Comparison of ENCODE assay signal across 8 cellular contexts in genomic region chr2:196171248-196171871, GRCh38. TPM values are rescaled to one million over a fixed set of nuclear protein-coding genes. Genes with fewer than 3 reads are reported as not detected.
DNase-seq lines count a peak whose midpoint lies in the region; ATAC-seq, FAIRE-seq and TF ChIP-seq lines count a peak whose summit lies in the region.

Gene STK17B, minus strand, starts transcription at chr2:196171578. Its CDS starts 8,195 bp downstream, at chr2:196163383.

- TF ChIP-seq CTCF in A549 (IDR thresholded peaks at IDR 0.05) (no peak; the same call in 2 of the 3 replicates), WERI-Rb-1 (IDR thresholded peaks at IDR 0.05; ENCODE audit: low read depth, low read length) (no peak; the same call in 1 of the 2 replicates), breast epithelium (IDR thresholded peaks at IDR 0.05) (no peak)

- H3K27me3 ChIP-seq in WERI-Rb-1 (ENCODE audit: insufficient read depth, low read depth, severe bottlenecking) (no peaks in the 10 kb centered on the region), breast epithelium (no peaks in the 10 kb centered on the region), small intestine (ENCODE audit: control insufficient read depth in 2 of 2, insufficient read depth in 2 of 2, low read length in 2 of 2) (no peaks in the 10 kb centered on the region)

- 0% methylated on average over 3 of the region's 72 CpGs for WGBS in A549 (ENCODE audit: missing lambda C conversion rate)
- 0 to 1% (median 0%) methylated on average over 56 to 72 of the region's 72 CpGs for WGBS in small intestine, 3 donors

- intact Hi-C loops in breast epithelium (cut with DNase I; ENCODE audit: low total_unique reads): no loop called here

- DNase-seq in A549 (ENCODE audit: low read depth in 1 of 2, low spot score in 1 of 2) (peak; percentile 90 to 93), NCI-H2196 treated with DMSO at 0.1 percent for 48 hours (lab: John Stamatoyannopoulos, UW; ENCODE audit: unreplicated experiment) (peak; percentile 75), WERI-Rb-1 (peak; percentile 95), breast epithelium (ENCODE audit: low spot score in 2 of 2) (peak; percentile 93 to 96), iPS-NIHi11 (ENCODE audit: low spot score) (peak; percentile 98), small intestine (peak; percentile 97)

- H3K4me3 ChIP-seq in A549: peak within 1 kb of the TSS; percentile 90
- H3K4me3 ChIP-seq in WERI-Rb-1 (ENCODE audit: low read depth, low read length): peak within 1 kb of the TSS; percentile 97
- peak within 1 kb of the TSS; percentile 92 to 99 (median 95) for H3K4me3 ChIP-seq in breast epithelium
- H3K4me3 ChIP-seq in small intestine (ENCODE audit: low read depth in 1 of 2, low read length in 2 of 2): peak within 1 kb of the TSS; percentile 92 to 96

- H3K4me1 ChIP-seq in A549: peaks cover 32% of the 10 kb centered on the region
- H3K4me1 ChIP-seq in breast epithelium: no peaks in the 10 kb centered on the region
- peaks cover 0 to 2% of the 10 kb centered on the region in 2 donors for H3K4me1 ChIP-seq in small intestine (ENCODE audit: control insufficient read depth in 2 of 2, insufficient read depth in 1 of 2, low read depth in 1 of 2, low read length in 1 of 2)

- no peak for FAIRE-seq in A549 (lab: Jason Lieb, UNC)
- FAIRE-seq in small intestine (lab: Jason Lieb, UNC): no peak

- TF ChIP-seq RAD21 in A549 (conservative IDR thresholded peaks at IDR 0.05 in 1 of 2, IDR thresholded peaks at IDR 0.05 in 1 of 2): no peak

- H3K36me3 ChIP-seq in WERI-Rb-1 (peaks cover 3% of the 10 kb centered on the region; the same call in 1 of the 2 replicates), breast epithelium (no peaks in the 10 kb centered on the region), small intestine (ENCODE audit: control insufficient read depth in 2 of 2, insufficient read depth in 2 of 2, low read length in 2 of 2) (no peaks in the 10 kb centered on the region)

- peak; percentile 86 to 91 for ATAC-seq in A549
- peak; percentile 35 for ATAC-seq in GM18858 (IDR thresholded peaks at IDR 0.05; ENCODE audit: unreplicated experiment)
- ATAC-seq in HG03095 (IDR thresholded peaks at IDR 0.05; ENCODE audit: unreplicated experiment): peak; percentile 50

- H3K9me3 ChIP-seq in A549 (no peaks in the 10 kb centered on the region), WERI-Rb-1 (ENCODE audit: severe bottlenecking) (no peaks in the 10 kb centered on the region), breast epithelium (no peaks in the 10 kb centered on the region), small intestine (ENCODE audit: control insufficient read depth, low read depth) (no peaks in the 10 kb centered on the region)

- POLR2A ChIA-PET in A549 (lab: Yijun Ruan, JAX): interaction anchor here (0.6 to 1.5 kb wide), 7 partner anchors 11 to 711 kb away, joined by 3 to 11 read pairs (median 4); partner anchors contain the start of gene DNAH7

- peak within 1 kb of the TSS; percentile 79 for H3K4me2 ChIP-seq in A549

- CTCF ChIA-PET in A549 (lab: Yijun Ruan, JAX): interaction anchor here (1.3 kb wide), 1 partner anchor 89 kb away, joined by 6 read pairs; no protein-coding TSS in a partner anchor

- TF ChIP-seq EP300 in A549 (IDR thresholded peaks at IDR 0.05): no peak

- peak; percentile 94 for TF ChIP-seq POLR2A in A549 (IDR thresholded peaks at IDR 0.05; ENCODE audit: low read length)
- peak; percentile 88 for TF ChIP-seq POLR2A in breast epithelium (IDR thresholded peaks at IDR 0.05)

- H3K27ac ChIP-seq in A549 (peak within 1 kb of the TSS; percentile 82 to 91), WERI-Rb-1 (peak within 1 kb of the TSS; percentile 64), breast epithelium (peak within 1 kb of the TSS; percentile 95), small intestine (ENCODE audit: low read depth in 1 of 2, low read length in 1 of 2) (peak within 1 kb of the TSS; percentile 96 to 99)

TF ChIP-seq in A549, 52 proteins besides CTCF, POLR2A, EP300 and RAD21:
- TF ChIP-seq JUN (IDR thresholded peaks at IDR 0.05) (peak; percentile 41 to 73; a peak in 4 of 5 replicates), USF2 (IDR thresholded peaks at IDR 0.05) (peak; percentile 88), ELK1 (IDR thresholded peaks at IDR 0.05; ENCODE audit: low read depth, low read length) (no peak), RNF2 (IDR thresholded peaks at IDR 0.05; ENCODE audit: borderline replicate concordance, low read depth) (0 out of 2 replicates have a peak, but pooled peaks have one; percentile 45), HOXA7 (CRISPR knock-in tag; IDR thresholded peaks at IDR 0.05) (no peak), SMC3 (IDR thresholded peaks at IDR 0.05) (no peak), GATA3 (IDR thresholded peaks at IDR 0.05; ENCODE audit: borderline replicate concordance) (peak; percentile 6; the same call in 1 of the 2 replicates), PHF8 (IDR thresholded peaks at IDR 0.05; ENCODE audit: borderline replicate concordance, low read depth) (peak; percentile 41; the same call in 1 of the 2 replicates), CEBPB (IDR thresholded peaks at IDR 0.05) (no peak), FOXS1 (CRISPR knock-in tag; IDR thresholded peaks at IDR 0.05) (no peak), MAFK (IDR thresholded peaks at IDR 0.05; ENCODE audit: partially characterized antibody) (no peak), FOSB (CRISPR knock-in tag; IDR thresholded peaks at IDR 0.05) (no peak), POLR2AphosphoS2 (conservative IDR thresholded peaks at IDR 0.05; ENCODE audit: low read length) (no peak)
- TF ChIP-seq, protein P1, sequence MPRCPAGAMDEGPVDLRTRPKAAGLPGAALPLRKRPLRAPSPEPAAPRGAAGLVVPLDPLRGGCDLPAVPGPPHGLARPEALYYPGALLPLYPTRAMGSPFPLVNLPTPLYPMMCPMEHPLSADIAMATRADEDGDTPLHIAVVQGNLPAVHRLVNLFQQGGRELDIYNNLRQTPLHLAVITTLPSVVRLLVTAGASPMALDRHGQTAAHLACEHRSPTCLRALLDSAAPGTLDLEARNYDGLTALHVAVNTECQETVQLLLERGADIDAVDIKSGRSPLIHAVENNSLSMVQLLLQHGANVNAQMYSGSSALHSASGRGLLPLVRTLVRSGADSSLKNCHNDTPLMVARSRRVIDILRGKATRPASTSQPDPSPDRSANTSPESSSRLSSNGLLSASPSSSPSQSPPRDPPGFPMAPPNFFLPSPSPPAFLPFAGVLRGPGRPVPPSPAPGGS (IDR thresholded peaks at IDR 0.05): peak; percentile 65; the same call in 1 of the 3 replicates

RNA-seq across cellular contexts. Expression of gene STK17B, which starts in this region (rescaled TPM):
- 8.6 and 9.2 TPM in 2 replicates for polyA plus RNA-seq in A549 (2011; rRNA removed)
- 0.95 and 1.0 TPM in 2 replicates for polyA plus RNA-seq in A549 (2012; cell fraction: cytosol; rRNA removed)
- 0.55 and 1.0 TPM in 2 replicates for polyA plus RNA-seq in A549 (2012; cell fraction: nucleus; rRNA removed)
- polyA plus RNA-seq in A549 (2017; fragmentation: RNase III; extraction: RNeasy Plus Mini Kit Qiagen cat#74134 plus additional on column Dnase treatment): 3.6 to 4.0 TPM (median 3.7 TPM) in 3 replicates
- 4.1 and 4.5 TPM in 2 replicates for polyA minus RNA-seq in A549 (2011; rRNA and poly(A)+ RNA removed)
- 10 to 100 TPM; 51.7 to 85.8 (median 57.7) TPM for total RNA-seq in breast epithelium
- polyA plus RNA-seq in small intestine: 10 to 100 TPM in 2 of 3 donors, 1 to 10 TPM in 1; 6.7 to 27.7 (median 23.2) TPM

Comparison
In these comparisons a context has a peak if more than half of its experiments do, and no peak if none do; other contexts are left out.
1. Peak in every context shown above with its lines: DNase-seq, ATAC-seq, H3K4me3 ChIP-seq and H3K27ac ChIP-seq.
2. ATAC-seq: peak in every context shown above with its lines; median percentile 88 in A549; 50 in HG03095; 35 in GM18858.